8 cellular contexts compared by ENCODE assay signal in the genomic region with DNA sequence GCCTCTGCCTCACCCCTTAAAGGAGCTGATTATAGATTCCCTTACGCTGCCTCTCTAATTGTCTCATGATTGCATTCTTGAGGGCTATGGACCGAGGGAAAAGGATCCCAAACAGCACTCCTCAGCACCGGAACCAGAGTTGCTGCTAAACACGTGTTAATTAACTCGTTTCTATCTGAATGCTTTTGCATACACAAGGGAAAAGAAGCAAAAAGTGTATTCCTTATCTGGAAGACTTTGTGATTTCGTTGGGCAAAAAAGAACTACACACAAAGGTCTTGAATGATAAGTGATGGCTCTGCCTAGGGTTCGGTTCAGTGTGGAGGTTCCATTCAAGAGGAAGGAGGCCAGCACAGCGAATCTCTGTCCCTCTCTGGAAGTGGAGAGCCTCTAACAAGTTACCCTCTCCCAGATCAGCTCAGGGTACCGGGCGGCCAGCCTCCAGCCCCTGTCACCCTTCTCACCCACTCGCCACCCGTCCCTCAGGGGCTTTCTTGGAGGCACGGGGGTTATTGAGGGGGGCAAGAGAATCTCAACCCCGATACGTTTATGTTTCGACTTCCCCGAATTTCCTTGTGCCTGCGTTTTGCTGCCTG. TPM values are rescaled to one million over a fixed set of nuclear protein-coding genes. Genes with fewer than 3 reads are reported as not detected.
A peak's percentile ranks its signal among the peaks of the same experiment; 100 is the strongest.
DNase-seq lines count a peak whose midpoint lies in the region; ATAC-seq, FAIRE-seq and TF ChIP-seq lines count a peak whose summit lies in the region.

No MANE protein-coding gene starts in this region.

- H3K4me1 ChIP-seq in MM.1S (ENCODE audit: low read length) = peaks cover 6% of the 10 kb centered on the region
- H3K4me1 ChIP-seq in HepG2 (ENCODE audit: insufficient read depth, low read length) = peaks cover 49% of the 10 kb centered on the region
- peaks cover 6 to 60% (median 56%) of the 10 kb centered on the region in 5 donors for H3K4me1 ChIP-seq in subcutaneous abdominal adipose tissue (ENCODE audit: control insufficient read depth in 5 of 5, insufficient read depth in 5 of 5, low read length in 5 of 5)

- H3K36me3 ChIP-seq in MM.1S (replicated peaks; ENCODE audit: insufficient read depth, low read length) = no peaks in the 10 kb centered on the region
- H3K36me3 ChIP-seq in HepG2 (replicated peaks in 1 of 2; ENCODE audit: control insufficient read depth in 1 of 2, insufficient read depth in 2 of 2, low read length in 2 of 2) = 0 out of 5 replicates have a peak, but pooled peaks cover 0 to under 1% of the 10 kb centered on the region in 2 experiments
- H3K36me3 ChIP-seq in subcutaneous abdominal adipose tissue (ENCODE audit: control insufficient read depth in 5 of 5, insufficient read depth in 5 of 5, low read length in 5 of 5) = peaks cover 0 to 14% (median 0%) of the 10 kb centered on the region in 5 donors

- FAIRE-seq in HepG2 (lab: Jason Lieb, UNC) = peak; percentile 54

- no peak for TF ChIP-seq RAD21 in HepG2 (CRISPR knock-in tag; IDR thresholded peaks at IDR 0.05)

- H3K4me3 ChIP-seq in MM.1S (ENCODE audit: low read length) (peak overlapping the region; percentile 87), astrocyte of the spinal cord (ENCODE audit: low read depth, low read length) (peak overlapping the region; percentile 41), HepG2 (replicated peaks in 1 of 3; ENCODE audit: insufficient read depth in 1 of 3, low read depth in 2 of 3, low read length in 3 of 3) (peak overlapping the region; percentile 69 to 92 (median 90)), subcutaneous abdominal adipose tissue (ENCODE audit: low read depth in 1 of 5, low read length in 5 of 5) (peak overlapping the region; percentile 80 to 95 (median 93))

- WGBS in HepG2 (ENCODE audit: low lambda C conversion rate) = under 1% methylated on average over 10 of the region's 18 CpGs

- BruUV-seq in HepG2 (replicated peaks; lab: Mats Ljungman, UMichigan) = no TSS peak

- peak overlapping the region; percentile 66 for H3K9ac ChIP-seq in MM.1S (ENCODE audit: low read length)
- peak overlapping the region; percentile 87 for H3K9ac ChIP-seq in HepG2 (ENCODE audit: insufficient read depth, low read depth, low read length)
- peak overlapping the region; percentile 73 to 94 (median 83) for H3K9ac ChIP-seq in subcutaneous abdominal adipose tissue (ENCODE audit: low read length in 5 of 5)

- in situ Hi-C loops in astrocyte of the spinal cord (cut with HindIII; ENCODE audit: low sequenced_read_pairs) = no loop called here
- in situ Hi-C loops in HepG2 (cut with HindIII; ENCODE audit: extremely low pct_ligation_motif_present, low pct_unique_long_range_greater_than_20kb) = no loop called here

- H3K4me2 ChIP-seq in MM.1S (ENCODE audit: low read depth, low read length) = peak overlapping the region; percentile 98
- peak overlapping the region; percentile 98 for H3K4me2 ChIP-seq in HepG2 (ENCODE audit: low read depth, low read length)

- H3K79me2 ChIP-seq in MM.1S (ENCODE audit: low read length) (peaks cover 36% of the 10 kb centered on the region), HepG2 (ENCODE audit: insufficient read depth, low read length) (peaks cover 16% of the 10 kb centered on the region)

- H3K9me2 ChIP-seq in MM.1S (replicated peaks; ENCODE audit: insufficient read depth, low read length) = no peaks in the 10 kb centered on the region

- DNase-seq in ELR (ENCODE audit: low read depth) (peak; percentile 47), MM.1S (peak; percentile 58), astrocyte of the spinal cord (ENCODE audit: low read depth, low spot score) (peak; percentile 36), HepG2 (ENCODE audit: low spot score) (no peak), NCI-H2081 treated with DMSO at 0.1 percent for 48 hours (lab: John Stamatoyannopoulos, UW) (no peak)

- H3K27ac ChIP-seq in MM.1S (ENCODE audit: low read length) (peak overlapping the region; percentile 65; the same call in 1 of the 2 replicates), HepG2 (ENCODE audit: extremely low read length, insufficient read depth, low read length) (peak overlapping the region; percentile 86), subcutaneous abdominal adipose tissue (ENCODE audit: low read depth, low read length) (peak overlapping the region; percentile 97)

- POLR2A ChIA-PET in HepG2 (lab: Yijun Ruan, JAX) = interaction anchor here (0.8 to 2.0 kb wide), 5 partner anchors 18 to 31 kb away, joined by 3 to 8 read pairs (median 5); a partner anchor contains a TSS

- TF ChIP-seq EP300 in HepG2 (IDR thresholded peaks at IDR 0.05; ENCODE audit: low read depth in 2 of 2, low read length in 2 of 2) (no peak), HepG2 (CRISPR knock-in tag; IDR thresholded peaks at IDR 0.05; ENCODE audit: borderline replicate concordance) (no peak)

- CTCF ChIA-PET in HepG2 (lab: Yijun Ruan, JAX; ENCODE audit: low intra/inter-chr PET ratio, low total read pairs) = no interaction called here

- TF ChIP-seq POLR2A in HepG2 (IDR thresholded peaks at IDR 0.05; ENCODE audit: insufficient read depth in 1 of 2, low read depth in 2 of 2, low read length in 2 of 2) = no peak

- H2AFZ ChIP-seq in MM.1S (ENCODE audit: low read length) (peak overlapping the region; percentile 90), HepG2 (ENCODE audit: low read length) (no peak overlapping the region)

- no peak for TF ChIP-seq CTCF in MM.1S (IDR thresholded peaks at IDR 0.05; ENCODE audit: low read length)
- TF ChIP-seq CTCF in astrocyte of the spinal cord (IDR thresholded peaks at IDR 0.05; ENCODE audit: low read depth, low read length) = no peak
- no peak for TF ChIP-seq CTCF in HepG2 (CRISPR knock-in tag; IDR thresholded peaks at IDR 0.05)

- no peak for ATAC-seq in HepG2
- no peak for ATAC-seq in HG02981 (IDR thresholded peaks at IDR 0.05; ENCODE audit: unreplicated experiment)
- ATAC-seq in HG02623 (IDR thresholded peaks at IDR 0.05; ENCODE audit: unreplicated experiment) = no peak

- H3F3A ChIP-seq in MM.1S (ENCODE audit: insufficient read depth, low read length) = peaks cover 12% of the 10 kb centered on the region

- H3K27me3 ChIP-seq in MM.1S (replicated peaks; ENCODE audit: insufficient read depth, low read length) = no peaks in the 10 kb centered on the region
- H3K27me3 ChIP-seq in HepG2 (ENCODE audit: control insufficient read depth in 1 of 2, insufficient read depth in 2 of 2, low read length in 2 of 2) = no peaks in the 10 kb centered on the region; a peak in 1 of 5 replicates
- no peaks in the 10 kb centered on the region for H3K27me3 ChIP-seq in subcutaneous abdominal adipose tissue (ENCODE audit: control insufficient read depth in 5 of 5, insufficient read depth in 4 of 5, low read length in 5 of 5)

- H4K20me1 ChIP-seq in MM.1S (ENCODE audit: insufficient read depth, low read length) (no peaks in the 10 kb centered on the region), HepG2 (ENCODE audit: insufficient read depth, low read length) (peaks cover 4% of the 10 kb centered on the region; the same call in 1 of the 2 replicates)

- H3K9me3 ChIP-seq in MM.1S (replicated peaks; ENCODE audit: insufficient read depth, low read length) (no peaks in the 10 kb centered on the region), HepG2 (ENCODE audit: low read length) (no peaks in the 10 kb centered on the region), subcutaneous abdominal adipose tissue (ENCODE audit: control insufficient read depth in 5 of 5, low read length in 5 of 5) (no peaks in the 10 kb centered on the region)

- intact Hi-C loops in HepG2 (cut with micrococcal nuclease; ENCODE audit: unreplicated experiment) = loop anchor here (1.0 to 2.0 kb wide), 3 partner anchors 28 to 52 kb away; a partner anchor contains a TSS

RNA-seq across cellular contexts. Expression of a gene that starts 0.5 kb away (rescaled TPM):
- 47.4 and 73.4 TPM in 2 replicates for total RNA-seq in HepG2 (2016; rRNA removed; fragmentation: Illumina TruSeq; extraction: Trizol)
- total RNA-seq in HepG2 (2016; cell fraction: cytosol; rRNA removed; fragmentation: Illumina TruSeq; extraction: Trizol; ENCODE audit: low read depth) = 8.6 and 14.7 TPM in 2 replicates
- total RNA-seq in HepG2 (2016; cell fraction: insoluble cytoplasmic fraction; rRNA removed; fragmentation: Illumina TruSeq; extraction: Trizol) = 34.8 and 77.4 TPM in 2 replicates
- total RNA-seq in HepG2 (2016; cell fraction: membrane; rRNA removed; fragmentation: Illumina TruSeq; extraction: Trizol) = 26.6 and 30.8 TPM in 2 replicates
- total RNA-seq in HepG2 (2016; cell fraction: nucleus; rRNA removed; fragmentation: Illumina TruSeq; extraction: Trizol) = 63.4 and 65.4 TPM in 2 replicates
- 46.0 and 51.9 TPM in 2 replicates for polyA plus RNA-seq in HepG2 (2011; rRNA removed)
- 27.2 and 39.8 TPM in 2 replicates for polyA plus RNA-seq in HepG2 (2011; cell fraction: cytosol; rRNA removed)
- 152 and 184 TPM in 2 replicates for polyA plus RNA-seq in HepG2 (2011; cell fraction: nucleus; rRNA removed)
- polyA plus RNA-seq in HepG2 (2012) = 43.5 and 58.1 TPM in 2 replicates
- polyA plus RNA-seq in HepG2 (2016; cell fraction: cytosol; fragmentation: Illumina TruSeq; extraction: Trizol; ENCODE audit: low read depth) = 13.4 and 18.9 TPM in 2 replicates
- 43.1 and 59.0 TPM in 2 replicates for polyA plus RNA-seq in HepG2 (2016; cell fraction: insoluble cytoplasmic fraction; fragmentation: Illumina TruSeq; extraction: Trizol; ENCODE audit: low read depth)
- 34.8 and 39.1 TPM in 2 replicates for polyA plus RNA-seq in HepG2 (2016; cell fraction: membrane; fragmentation: Illumina TruSeq; extraction: Trizol; ENCODE audit: low read depth)
- polyA plus RNA-seq in HepG2 (2016; cell fraction: nucleus; fragmentation: Illumina TruSeq; extraction: Trizol; ENCODE audit: insufficient read depth, low read depth) = 204 and 209 TPM in 2 replicates
- polyA minus RNA-seq in HepG2 (2011; rRNA and poly(A)+ RNA removed; ENCODE audit: low replicate concordance) = 135 and 192 TPM in 2 replicates
- polyA minus RNA-seq in HepG2 (2011; cell fraction: cytosol; rRNA and poly(A)+ RNA removed) = 36.1 and 36.4 TPM in 2 replicates
- 37.8 and 40.6 TPM in 2 replicates for polyA minus RNA-seq in HepG2 (2011; cell fraction: nucleus; rRNA and poly(A)+ RNA removed)

RNA-seq across cellular contexts. Expression of a gene that starts 1.2 kb away (rescaled TPM):
- 21.3 and 22.6 TPM in 2 replicates for total RNA-seq in HepG2 (2016; rRNA removed; fragmentation: Illumina TruSeq; extraction: Trizol)
- total RNA-seq in HepG2 (2016; cell fraction: cytosol; rRNA removed; fragmentation: Illumina TruSeq; extraction: Trizol; ENCODE audit: low read depth) = 12.6 and 13.7 TPM in 2 replicates
- total RNA-seq in HepG2 (2016; cell fraction: insoluble cytoplasmic fraction; rRNA removed; fragmentation: Illumina TruSeq; extraction: Trizol) = 20.7 and 24.2 TPM in 2 replicates
- total RNA-seq in HepG2 (2016; cell fraction: membrane; rRNA removed; fragmentation: Illumina TruSeq; extraction: Trizol) = 11.2 and 14.0 TPM in 2 replicates
- total RNA-seq in HepG2 (2016; cell fraction: nucleus; rRNA removed; fragmentation: Illumina TruSeq; extraction: Trizol) = 11.2 and 11.8 TPM in 2 replicates
- polyA plus RNA-seq in HepG2 (2011; rRNA removed) = 16.4 and 17.3 TPM in 2 replicates
- 19.6 and 22.3 TPM in 2 replicates for polyA plus RNA-seq in HepG2 (2011; cell fraction: cytosol; rRNA removed)
- 13.9 TPM in 2 replicates for polyA plus RNA-seq in HepG2 (2011; cell fraction: nucleus; rRNA removed)
- 12.1 and 12.5 TPM in 2 replicates for polyA plus RNA-seq in HepG2 (2012)
- polyA plus RNA-seq in HepG2 (2016; cell fraction: cytosol; fragmentation: Illumina TruSeq; extraction: Trizol; ENCODE audit: low read depth) = 8.2 and 9.4 TPM in 2 replicates
- polyA plus RNA-seq in HepG2 (2016; cell fraction: insoluble cytoplasmic fraction; fragmentation: Illumina TruSeq; extraction: Trizol; ENCODE audit: low read depth) = 24.7 and 27.5 TPM in 2 replicates
- polyA plus RNA-seq in HepG2 (2016; cell fraction: membrane; fragmentation: Illumina TruSeq; extraction: Trizol; ENCODE audit: low read depth) = 9.4 and 11.3 TPM in 2 replicates
- polyA plus RNA-seq in HepG2 (2016; cell fraction: nucleus; fragmentation: Illumina TruSeq; extraction: Trizol; ENCODE audit: insufficient read depth, low read depth) = 18.0 and 20.6 TPM in 2 replicates
- 36.0 and 75.6 TPM in 2 replicates for polyA minus RNA-seq in HepG2 (2011; rRNA and poly(A)+ RNA removed; ENCODE audit: low replicate concordance)
- polyA minus RNA-seq in HepG2 (2011; cell fraction: cytosol; rRNA and poly(A)+ RNA removed) = 8.6 and 12.4 TPM in 2 replicates
- 7.0 and 11.7 TPM in 2 replicates for polyA minus RNA-seq in HepG2 (2011; cell fraction: nucleus; rRNA and poly(A)+ RNA removed)

RNA-seq across cellular contexts. Expression of a gene that starts 10.5 kb away (rescaled TPM):
- not detected in 2 replicates for total RNA-seq in HepG2 (2016; rRNA removed; fragmentation: Illumina TruSeq; extraction: Trizol)
- not detected in 2 replicates for total RNA-seq in HepG2 (2016; cell fraction: cytosol; rRNA removed; fragmentation: Illumina TruSeq; extraction: Trizol; ENCODE audit: low read depth)
- 0.11 TPM in 1 of 2 replicates, not detected in the other for total RNA-seq in HepG2 (2016; cell fraction: insoluble cytoplasmic fraction; rRNA removed; fragmentation: Illumina TruSeq; extraction: Trizol)
- total RNA-seq in HepG2 (2016; cell fraction: membrane; rRNA removed; fragmentation: Illumina TruSeq; extraction: Trizol) = not detected in 2 replicates
- total RNA-seq in HepG2 (2016; cell fraction: nucleus; rRNA removed; fragmentation: Illumina TruSeq; extraction: Trizol) = 0.28 TPM in 1 of 2 replicates, not detected in the other
- 0.50 and 0.51 TPM in 2 replicates for polyA plus RNA-seq in HepG2 (2011; rRNA removed)
- 0.11 and 0.27 TPM in 2 replicates for polyA plus RNA-seq in HepG2 (2011; cell fraction: cytosol; rRNA removed)
- polyA plus RNA-seq in HepG2 (2011; cell fraction: nucleus; rRNA removed) = 4.2 and 4.6 TPM in 2 replicates
- polyA plus RNA-seq in HepG2 (2012) = 0.56 and 1.0 TPM in 2 replicates
- not detected in 2 replicates for polyA plus RNA-seq in HepG2 (2016; cell fraction: cytosol; fragmentation: Illumina TruSeq; extraction: Trizol; ENCODE audit: low read depth)
- polyA plus RNA-seq in HepG2 (2016; cell fraction: insoluble cytoplasmic fraction; fragmentation: Illumina TruSeq; extraction: Trizol; ENCODE audit: low read depth) = not detected in 2 replicates
- polyA plus RNA-seq in HepG2 (2016; cell fraction: membrane; fragmentation: Illumina TruSeq; extraction: Trizol; ENCODE audit: low read depth) = not detected in 2 replicates
- 0.38 and 0.67 TPM in 2 replicates for polyA plus RNA-seq in HepG2 (2016; cell fraction: nucleus; fragmentation: Illumina TruSeq; extraction: Trizol; ENCODE audit: insufficient read depth, low read depth)
- 0.48 and 3.4 TPM in 2 replicates for polyA minus RNA-seq in HepG2 (2011; rRNA and poly(A)+ RNA removed; ENCODE audit: low replicate concordance)
- not detected in 2 replicates for polyA minus RNA-seq in HepG2 (2011; cell fraction: cytosol; rRNA and poly(A)+ RNA removed)
- polyA minus RNA-seq in HepG2 (2011; cell fraction: nucleus; rRNA and poly(A)+ RNA removed) = 0.25 and 0.52 TPM in 2 replicates

RNA-seq across cellular contexts. Expression of a gene that starts 21.7 kb away (rescaled TPM):
- total RNA-seq in HepG2 (2016; rRNA removed; fragmentation: Illumina TruSeq; extraction: Trizol) = 33.0 and 52.9 TPM in 2 replicates
- 29.1 and 30.5 TPM in 2 replicates for total RNA-seq in HepG2 (2016; cell fraction: cytosol; rRNA removed; fragmentation: Illumina TruSeq; extraction: Trizol; ENCODE audit: low read depth)
- 32.4 and 60.3 TPM in 2 replicates for total RNA-seq in HepG2 (2016; cell fraction: insoluble cytoplasmic fraction; rRNA removed; fragmentation: Illumina TruSeq; extraction: Trizol)
- total RNA-seq in HepG2 (2016; cell fraction: membrane; rRNA removed; fragmentation: Illumina TruSeq; extraction: Trizol) = 41.0 and 43.4 TPM in 2 replicates
- 51.3 and 66.2 TPM in 2 replicates for total RNA-seq in HepG2 (2016; cell fraction: nucleus; rRNA removed; fragmentation: Illumina TruSeq; extraction: Trizol)
- polyA plus RNA-seq in HepG2 (2011; rRNA removed) = 55.7 and 69.5 TPM in 2 replicates
- polyA plus RNA-seq in HepG2 (2011; cell fraction: cytosol; rRNA removed) = 26.4 and 50.0 TPM in 2 replicates
- 502 and 643 TPM in 2 replicates for polyA plus RNA-seq in HepG2 (2011; cell fraction: nucleus; rRNA removed)
- polyA plus RNA-seq in HepG2 (2012) = 25.5 and 34.3 TPM in 2 replicates
- polyA plus RNA-seq in HepG2 (2016; cell fraction: cytosol; fragmentation: Illumina TruSeq; extraction: Trizol; ENCODE audit: low read depth) = 23.6 and 24.6 TPM in 2 replicates
- 29.6 and 34.7 TPM in 2 replicates for polyA plus RNA-seq in HepG2 (2016; cell fraction: insoluble cytoplasmic fraction; fragmentation: Illumina TruSeq; extraction: Trizol; ENCODE audit: low read depth)
- 31.2 and 34.1 TPM in 2 replicates for polyA plus RNA-seq in HepG2 (2016; cell fraction: membrane; fragmentation: Illumina TruSeq; extraction: Trizol; ENCODE audit: low read depth)
- polyA plus RNA-seq in HepG2 (2016; cell fraction: nucleus; fragmentation: Illumina TruSeq; extraction: Trizol; ENCODE audit: insufficient read depth, low read depth) = 122 and 126 TPM in 2 replicates
- polyA minus RNA-seq in HepG2 (2011; rRNA and poly(A)+ RNA removed; ENCODE audit: low replicate concordance) = 72.5 and 75.7 TPM in 2 replicates
- 14.0 and 16.2 TPM in 2 replicates for polyA minus RNA-seq in HepG2 (2011; cell fraction: cytosol; rRNA and poly(A)+ RNA removed)
- polyA minus RNA-seq in HepG2 (2011; cell fraction: nucleus; rRNA and poly(A)+ RNA removed) = 80.8 and 95.9 TPM in 2 replicates

RNA-seq across cellular contexts. Expression of a gene that starts 24.4 kb away (rescaled TPM):
- 31.8 and 51.6 TPM in 2 replicates for total RNA-seq in HepG2 (2016; rRNA removed; fragmentation: Illumina TruSeq; extraction: Trizol)
- 65.7 and 75.8 TPM in 2 replicates for total RNA-seq in HepG2 (2016; cell fraction: cytosol; rRNA removed; fragmentation: Illumina TruSeq; extraction: Trizol; ENCODE audit: low read depth)
- 32.2 and 52.0 TPM in 2 replicates for total RNA-seq in HepG2 (2016; cell fraction: insoluble cytoplasmic fraction; rRNA removed; fragmentation: Illumina TruSeq; extraction: Trizol)
- 89.1 and 106 TPM in 2 replicates for total RNA-seq in HepG2 (2016; cell fraction: membrane; rRNA removed; fragmentation: Illumina TruSeq; extraction: Trizol)
- total RNA-seq in HepG2 (2016; cell fraction: nucleus; rRNA removed; fragmentation: Illumina TruSeq; extraction: Trizol) = 25.0 and 26.7 TPM in 2 replicates
- polyA plus RNA-seq in HepG2 (2011; rRNA removed) = 44.8 and 47.8 TPM in 2 replicates
- 27.8 and 54.6 TPM in 2 replicates for polyA plus RNA-seq in HepG2 (2011; cell fraction: cytosol; rRNA removed)
- polyA plus RNA-seq in HepG2 (2011; cell fraction: nucleus; rRNA removed) = 66.5 and 75.5 TPM in 2 replicates
- 33.8 and 40.3 TPM in 2 replicates for polyA plus RNA-seq in HepG2 (2012)
- 123 and 138 TPM in 2 replicates for polyA plus RNA-seq in HepG2 (2016; cell fraction: cytosol; fragmentation: Illumina TruSeq; extraction: Trizol; ENCODE audit: low read depth)
- polyA plus RNA-seq in HepG2 (2016; cell fraction: insoluble cytoplasmic fraction; fragmentation: Illumina TruSeq; extraction: Trizol; ENCODE audit: low read depth) = 51.6 and 55.5 TPM in 2 replicates
- polyA plus RNA-seq in HepG2 (2016; cell fraction: membrane; fragmentation: Illumina TruSeq; extraction: Trizol; ENCODE audit: low read depth) = 146 and 154 TPM in 2 replicates
- polyA plus RNA-seq in HepG2 (2016; cell fraction: nucleus; fragmentation: Illumina TruSeq; extraction: Trizol; ENCODE audit: insufficient read depth, low read depth) = 85.5 and 89.1 TPM in 2 replicates
- 5.6 and 25.8 TPM in 2 replicates for polyA minus RNA-seq in HepG2 (2011; rRNA and poly(A)+ RNA removed; ENCODE audit: low replicate concordance)
- 22.8 and 25.2 TPM in 2 replicates for polyA minus RNA-seq in HepG2 (2011; cell fraction: cytosol; rRNA and poly(A)+ RNA removed)
- 5.6 and 6.3 TPM in 2 replicates for polyA minus RNA-seq in HepG2 (2011; cell fraction: nucleus; rRNA and poly(A)+ RNA removed)

Comparison
In these comparisons a context has a peak if more than half of its experiments do, and no peak if none do; other contexts are left out.
1. DNase-seq: peak in ELR (single experiment), MM.1S (single experiment) and astrocyte of the spinal cord (single experiment); none in HepG2 (single experiment) and NCI-H2081 treated with DMSO at 0.1 percent for 48 hours (single experiment).
2. H3K4me3 ChIP-seq: peak in every context shown above with its lines; median percentile 93 in subcutaneous abdominal adipose tissue; 90 in HepG2; 87 in MM.1S; 41 in astrocyte of the spinal cord.
3. Peak in every context shown above with its lines, with median percentiles within 50 percentile points of each other: H3K27ac ChIP-seq and H3K9ac ChIP-seq.